In genomic region chr16:30949655-30950515, GRCh38 we compare ENCODE assay signal across 1 cellular context.
TF ChIP-seq lines count a peak whose summit lies in the region.

No MANE protein-coding gene starts in this region.

TF ChIP-seq in HepG2, 621 proteins besides CTCF, POLR2A, EP300 and RAD21 (continued from another document and continues in another):
- TF ChIP-seq JDP2 (CRISPR knock-in tag; IDR thresholded peaks at IDR 0.05; ENCODE audit: borderline replicate concordance) (no peak; the same call in 1 of the 2 replicates), ZSCAN25 (CRISPR knock-in tag; IDR thresholded peaks at IDR 0.05) (peak; percentile 79; the same call in 1 of the 2 replicates), ZNF335 (CRISPR knock-in tag; IDR thresholded peaks at IDR 0.05) (peak; percentile 94), CBX5 (CRISPR knock-in tag; IDR thresholded peaks at IDR 0.05; ENCODE audit: borderline replicate concordance) (peak; percentile 74; the same call in 1 of the 2 replicates), ZNF644 (CRISPR knock-in tag; IDR thresholded peaks at IDR 0.05; ENCODE audit: low read depth) (peak; percentile 63; the same call in 1 of the 2 replicates), AKNA (CRISPR knock-in tag; IDR thresholded peaks at IDR 0.05; ENCODE audit: borderline replicate concordance) (no peak), ZNF446 (CRISPR knock-in tag; IDR thresholded peaks at IDR 0.05) (no peak), ZFYVE20 (CRISPR knock-in tag; IDR thresholded peaks at IDR 0.05; ENCODE audit: borderline replicate concordance, low read depth) (no peak), MATR3 (CRISPR knock-in tag; IDR thresholded peaks at IDR 0.05) (no peak), ARNT2 (CRISPR knock-in tag; IDR thresholded peaks at IDR 0.05; ENCODE audit: low read depth) (peak; percentile 97), ZNF264 (CRISPR knock-in tag; IDR thresholded peaks at IDR 0.05) (0 out of 2 replicates have a peak, but pooled peaks have one; percentile 63), TIGD3 (CRISPR knock-in tag; IDR thresholded peaks at IDR 0.05; ENCODE audit: borderline replicate concordance) (no peak; the same call in 1 of the 2 replicates), MAFK (conservative IDR thresholded peaks at IDR 0.05 in 1 of 2, IDR thresholded peaks at IDR 0.05 in 1 of 2; ENCODE audit: low read length in 2 of 2) (no peak), PRMT3 (CRISPR knock-in tag; IDR thresholded peaks at IDR 0.05; ENCODE audit: borderline replicate concordance, low read depth) (no peak; the same call in 1 of the 2 replicates), NFE2 (CRISPR knock-in tag; IDR thresholded peaks at IDR 0.05) (no peak), HNRNPL (IDR thresholded peaks at IDR 0.05; ENCODE audit: low read depth, low read length) (0 out of 2 replicates have a peak, but pooled peaks have one; percentile 52), ZNF614 (CRISPR knock-in tag; IDR thresholded peaks at IDR 0.05; ENCODE audit: borderline replicate concordance) (peak; percentile 95), GLI4 (CRISPR knock-in tag; IDR thresholded peaks at IDR 0.05; ENCODE audit: borderline replicate concordance) (no peak; the same call in 1 of the 2 replicates), TERF1 (CRISPR knock-in tag; IDR thresholded peaks at IDR 0.05) (no peak; the same call in 1 of the 2 replicates), PITX1 (CRISPR knock-in tag; IDR thresholded peaks at IDR 0.05) (peak; percentile 72; the same call in 1 of the 2 replicates), GLMP (CRISPR knock-in tag; IDR thresholded peaks at IDR 0.05; ENCODE audit: borderline replicate concordance) (no peak), ZNF776 (CRISPR knock-in tag; IDR thresholded peaks at IDR 0.05) (no peak), NR2C2 (CRISPR knock-in tag; IDR thresholded peaks at IDR 0.05; ENCODE audit: borderline replicate concordance) (peak; percentile 83), ZBTB25 (CRISPR knock-in tag; IDR thresholded peaks at IDR 0.05) (peak; percentile 95), THRA (CRISPR knock-in tag; IDR thresholded peaks at IDR 0.05; ENCODE audit: borderline replicate concordance) (peak; percentile 91; the same call in 1 of the 2 replicates), IKZF5 (CRISPR knock-in tag; IDR thresholded peaks at IDR 0.05) (peak; percentile 96), RARA (CRISPR knock-in tag; IDR thresholded peaks at IDR 0.05) (peak; percentile 90), ZNF569 (CRISPR knock-in tag; IDR thresholded peaks at IDR 0.05; ENCODE audit: borderline replicate concordance) (peak; percentile 83; the same call in 1 of the 2 replicates), SNRNP70 (IDR thresholded peaks at IDR 0.05; ENCODE audit: low read depth, low read length) (no peak), KLF15 (CRISPR knock-in tag; IDR thresholded peaks at IDR 0.05; ENCODE audit: borderline replicate concordance) (no peak; the same call in 1 of the 2 replicates), SALL2 (CRISPR knock-in tag; IDR thresholded peaks at IDR 0.05) (0 out of 2 replicates have a peak, but pooled peaks have one; percentile 48), ZNF577 (CRISPR knock-in tag; IDR thresholded peaks at IDR 0.05; ENCODE audit: borderline replicate concordance, low read depth) (no peak), FOXJ3 (CRISPR knock-in tag; IDR thresholded peaks at IDR 0.05; ENCODE audit: borderline replicate concordance) (no peak), MLLT10 (CRISPR knock-in tag; IDR thresholded peaks at IDR 0.05) (no peak), ZNF670 (CRISPR knock-in tag; IDR thresholded peaks at IDR 0.05; ENCODE audit: borderline replicate concordance) (peak; percentile 69; the same call in 1 of the 2 replicates), SIX1 (CRISPR knock-in tag; IDR thresholded peaks at IDR 0.05; ENCODE audit: borderline replicate concordance) (peak; percentile 70; the same call in 1 of the 2 replicates), MXI1 (IDR thresholded peaks at IDR 0.05; ENCODE audit: borderline replicate concordance, low read depth, low read length) (peak; percentile 86; the same call in 1 of the 3 replicates), ZNF746 (CRISPR knock-in tag; IDR thresholded peaks at IDR 0.05) (peak; percentile 87), FOXC1 (CRISPR knock-in tag; IDR thresholded peaks at IDR 0.05; ENCODE audit: borderline replicate concordance) (peak; percentile 90), CEBPB (IDR thresholded peaks at IDR 0.05; ENCODE audit: borderline replicate concordance, low read depth, low read length) (peak; percentile 52; the same call in 1 of the 2 replicates), NRL (CRISPR knock-in tag; IDR thresholded peaks at IDR 0.05; ENCODE audit: borderline replicate concordance) (no peak; the same call in 1 of the 2 replicates), NFIB (CRISPR knock-in tag; IDR thresholded peaks at IDR 0.05; ENCODE audit: borderline replicate concordance) (no peak), ZFP1 (CRISPR knock-in tag; IDR thresholded peaks at IDR 0.05) (peak; percentile 54; the same call in 1 of the 2 replicates), CSRNP1 (CRISPR knock-in tag; IDR thresholded peaks at IDR 0.05) (peak; percentile 95), ERF (CRISPR knock-in tag; IDR thresholded peaks at IDR 0.05) (peak; percentile 97), NR1H2 (CRISPR knock-in tag; IDR thresholded peaks at IDR 0.05; ENCODE audit: borderline replicate concordance, low read depth) (peak; percentile 28; the same call in 1 of the 2 replicates), ZSCAN22 (CRISPR knock-in tag; IDR thresholded peaks at IDR 0.05) (no peak), THAP8 (CRISPR knock-in tag; IDR thresholded peaks at IDR 0.05; ENCODE audit: borderline replicate concordance) (peak; percentile 26; the same call in 1 of the 2 replicates), ZNF775 (CRISPR knock-in tag; IDR thresholded peaks at IDR 0.05; ENCODE audit: borderline replicate concordance) (0 out of 2 replicates have a peak, but pooled peaks have one; percentile 62), ETV6 (CRISPR knock-in tag; conservative IDR thresholded peaks at IDR 0.05) (no peak), ZNF580 (CRISPR knock-in tag; IDR thresholded peaks at IDR 0.05; ENCODE audit: borderline replicate concordance, low read depth) (peak; percentile 93), ARHGAP35 (CRISPR knock-in tag; IDR thresholded peaks at IDR 0.05; ENCODE audit: borderline replicate concordance) (0 out of 2 replicates have a peak, but pooled peaks have one; percentile 32), ZNF782 (CRISPR knock-in tag; IDR thresholded peaks at IDR 0.05; ENCODE audit: borderline replicate concordance) (peak; percentile 93; the same call in 1 of the 2 replicates), GATAD1 (CRISPR knock-in tag; IDR thresholded peaks at IDR 0.05) (peak; percentile 76; the same call in 1 of the 2 replicates)
